10 cellular contexts compared by ENCODE assay signal in genomic region chr15:59251001-59251845, GRCh38. TPM values are rescaled to one million over a fixed set of nuclear protein-coding genes. Genes with fewer than 3 reads are reported as not detected.
DNase-seq lines count a peak whose midpoint lies in the region; ATAC-seq and TF ChIP-seq lines count a peak whose summit lies in the region.
"Had no signal": no experiment of that assay in that cellular context is flagged by ENCODE, and none has a peak within 500 bp of the region (broad histone marks: within the 10 kb centered on the region; RNA-seq: fewer than 3 reads in every experiment).

No MANE protein-coding gene starts in this region.

- H3K4me3 ChIP-seq in body of pancreas = no peak overlapping the region

- TF ChIP-seq CTCF in GM13977 (IDR thresholded peaks at IDR 0.05; ENCODE audit: extremely low read depth, insufficient read depth, missing control alignments) = no peak
- no peak for TF ChIP-seq CTCF in body of pancreas (IDR thresholded peaks at IDR 0.05)

- H3K4me3 Mint-ChIP-seq in activated naive CD8-positive, alpha-beta T cell treated with anti-CD3 and anti-CD28 coated beads for 36 hours = no peak overlapping the region
- H3K4me3 Mint-ChIP-seq: activated naive CD8-positive, alpha-beta T cell had no signal

- H3K27ac ChIP-seq in body of pancreas = no peak overlapping the region

- intact Hi-C loops in body of pancreas (cut with DNase I) = no loop called here

- no peaks in the 10 kb centered on the region for H3K9me3 ChIP-seq in body of pancreas

- no peaks in the 10 kb centered on the region for H3K9me3 Mint-ChIP-seq in activated naive CD8-positive, alpha-beta T cell treated with anti-CD3 and anti-CD28 coated beads for 36 hours

- H3K27me3 Mint-ChIP-seq in activated naive CD8-positive, alpha-beta T cell treated with anti-CD3 and anti-CD28 coated beads for 36 hours = no peaks in the 10 kb centered on the region
- H3K27me3 Mint-ChIP-seq: activated naive CD8-positive, alpha-beta T cell had no signal

- H3K36me3 ChIP-seq in body of pancreas (replicated peaks in 1 of 2; ENCODE audit: insufficient read depth in 1 of 2, low read depth in 2 of 2) = no peaks in the 10 kb centered on the region

- DNase-seq in GM13977 (ENCODE audit: low spot score) (peak; percentile 47), amniotic stem cell (lab: John Stamatoyannopoulos, UW) (no peak), globus pallidus (ENCODE audit: low spot score) (no peak), body of pancreas (no peak)
- DNase-seq in activated naive CD8-positive, alpha-beta T cell treated with anti-CD3 and anti-CD28 coated beads for 36 hours = no peak
- DNase-seq: NCI-H2107 had no signal

- H3K27me3 ChIP-seq in body of pancreas = no peaks in the 10 kb centered on the region

- H3K36me3 Mint-ChIP-seq in activated naive CD8-positive, alpha-beta T cell treated with anti-CD3 and anti-CD28 coated beads for 36 hours = peaks cover 5% of the 10 kb centered on the region
- H3K36me3 Mint-ChIP-seq: activated naive CD8-positive, alpha-beta T cell had no signal

- WGBS in body of pancreas, 2 donors = 67 to 79% methylated on average over 7 of the region's 7 CpGs

- no peak for TF ChIP-seq POLR2A in GM18505 (IDR thresholded peaks at IDR 0.05; ENCODE audit: borderline replicate concordance, extremely low read depth, insufficient read depth, insufficient read length)
- no peak for TF ChIP-seq POLR2A in body of pancreas (IDR thresholded peaks at IDR 0.05)

- in situ Hi-C loops in GM13977 (cut with MboI; ENCODE audit: low pct_unique_long_range_greater_than_20kb, low sequenced_read_pairs, unreplicated experiment) = no loop called here

- peak overlapping the region; percentile 74 for H3K27ac Mint-ChIP-seq in activated naive CD8-positive, alpha-beta T cell treated with anti-CD3 and anti-CD28 coated beads for 36 hours
- H3K27ac Mint-ChIP-seq: activated naive CD8-positive, alpha-beta T cell had no signal

- peaks cover 25% of the 10 kb centered on the region for H3K4me1 Mint-ChIP-seq in activated naive CD8-positive, alpha-beta T cell treated with anti-CD3 and anti-CD28 coated beads for 36 hours

- peak; percentile 37 for ATAC-seq in GM21367 (IDR thresholded peaks at IDR 0.05; ENCODE audit: unreplicated experiment)
- ATAC-seq in HG03280 (IDR thresholded peaks at IDR 0.05; ENCODE audit: unreplicated experiment) = peak; percentile 51
- no peak for ATAC-seq in GM18505 (IDR thresholded peaks at IDR 0.05; ENCODE audit: unreplicated experiment)
- no peak for ATAC-seq in body of pancreas

- H3K4me1 ChIP-seq in body of pancreas = peaks cover 8% of the 10 kb centered on the region

RNA-seq across cellular contexts. Expression of gene LDHAL6B, which starts 44.6 kb away (rescaled TPM):
- not detected for total RNA-seq in activated naive CD8-positive, alpha-beta T cell treated with anti-CD3 and anti-CD28 coated beads for 36 hours
- total RNA-seq in body of pancreas = not detected

Comparison
In these comparisons a context has a peak if more than half of its experiments do, and no peak if none do; other contexts are left out.
1. ATAC-seq: peak in GM21367 (single experiment) and HG03280 (single experiment); none in GM18505 (single experiment) and body of pancreas (single experiment).